15 cellular contexts compared by ENCODE assay signal in genomic region chr2:121644715-121645114, GRCh38.
"Had no signal": no experiment of that assay in that cellular context is flagged by ENCODE, and none has a peak within 500 bp of the region (broad histone marks: within the 10 kb centered on the region; RNA-seq: fewer than 3 reads in every experiment).

No MANE protein-coding gene starts in this region.

- H3K4me3 ChIP-seq: esophagus squamous epithelium, lung, pancreas, sigmoid colon, testis had no signal

- H3K27me3 ChIP-seq: esophagus squamous epithelium, pancreas, sigmoid colon, testis had no signal

- ATAC-seq: activated CD8-positive, alpha-beta memory T cell treated with anti-CD3 and anti-CD28 coated beads, Interleukin-2, amount 10 ng/mL, durations not matched to agents 7 days and 5 days; pancreas; stimulated activated memory B cell treated with anti-CD40 and anti-IgM and Interleukin-4, amounts not matched to agents 10 μg/mL and 1 μg/mL and 100 μg/mL, for 72 hours had no signal

- H3K4me3 Mint-ChIP-seq: activated CD4-positive, alpha-beta memory T cell treated with anti-CD3 and anti-CD28 coated beads, Interleukin-2, amount 10 ng/mL, durations not matched to agents 7 days and 5 days; activated CD8-positive, alpha-beta memory T cell treated with anti-CD3 and anti-CD28 coated beads, Interleukin-2, amount 10 ng/mL, durations not matched to agents 7 days and 5 days; stimulated activated memory B cell treated with anti-CD40 and anti-IgM and Interleukin-4, amounts not matched to agents 10 μg/mL and 1 μg/mL and 100 μg/mL, for 72 hours; T-helper 2 cell treated with Interferon-gamma antibody and Interleukin-4, amounts not matched to agents 5 μg/mL and 100 μg/mL, for 36 hours had no signal

- H3K9me3 ChIP-seq: esophagus squamous epithelium, pancreas, sigmoid colon, testis had no signal

- DNase-seq: activated CD4-positive, alpha-beta memory T cell treated with anti-CD3 and anti-CD28 coated beads, Interleukin-2, amount 10 ng/mL, durations not matched to agents 7 days and 5 days; activated CD4-positive, alpha-beta T cell treated with anti-CD3 and anti-CD28 coated beads for 48 hours; activated CD4-positive, CD25-positive, alpha-beta regulatory T cell; activated CD8-positive, alpha-beta memory T cell treated with anti-CD3 and anti-CD28 coated beads, Interleukin-2, amount 10 ng/mL, durations not matched to agents 7 days and 5 days; effector CD4-positive, alpha-beta T cell; esophagus squamous epithelium; pancreas; sigmoid colon; stimulated activated CD4-positive, alpha-beta T cell treated with anti-CD3 and anti-CD28 coated beads, Interleukin-4, amount 100 ng/mL, for 24 hours; SW 1271; testis had no signal

- H3K36me3 Mint-ChIP-seq: activated naive CD8-positive, alpha-beta T cell had no signal

- H3K9me3 Mint-ChIP-seq: activated CD4-positive, alpha-beta memory T cell treated with anti-CD3 and anti-CD28 coated beads, Interleukin-2, amount 10 ng/mL, durations not matched to agents 7 days and 5 days; stimulated activated memory B cell treated with anti-CD40 and anti-IgM and Interleukin-4, amounts not matched to agents 10 μg/mL and 1 μg/mL and 100 μg/mL, for 72 hours had no signal

- H3K27me3 Mint-ChIP-seq: activated CD4-positive, alpha-beta memory T cell treated with anti-CD3 and anti-CD28 coated beads, Interleukin-2, amount 10 ng/mL, durations not matched to agents 7 days and 5 days; activated CD8-positive, alpha-beta memory T cell treated with anti-CD3 and anti-CD28 coated beads, Interleukin-2, amount 10 ng/mL, durations not matched to agents 7 days and 5 days; activated naive CD8-positive, alpha-beta T cell; stimulated activated memory B cell treated with anti-CD40 and anti-IgM and Interleukin-4, amounts not matched to agents 10 μg/mL and 1 μg/mL and 100 μg/mL, for 72 hours had no signal

- H3K27ac Mint-ChIP-seq: activated CD4-positive, alpha-beta memory T cell treated with anti-CD3 and anti-CD28 coated beads, Interleukin-2, amount 10 ng/mL, durations not matched to agents 7 days and 5 days; stimulated activated memory B cell treated with anti-CD40 and anti-IgM and Interleukin-4, amounts not matched to agents 10 μg/mL and 1 μg/mL and 100 μg/mL, for 72 hours had no signal

- H3K27ac ChIP-seq: esophagus squamous epithelium, pancreas, sigmoid colon had no signal

- H3K36me3 ChIP-seq: pancreas, sigmoid colon had no signal
